In the genomic region with DNA sequence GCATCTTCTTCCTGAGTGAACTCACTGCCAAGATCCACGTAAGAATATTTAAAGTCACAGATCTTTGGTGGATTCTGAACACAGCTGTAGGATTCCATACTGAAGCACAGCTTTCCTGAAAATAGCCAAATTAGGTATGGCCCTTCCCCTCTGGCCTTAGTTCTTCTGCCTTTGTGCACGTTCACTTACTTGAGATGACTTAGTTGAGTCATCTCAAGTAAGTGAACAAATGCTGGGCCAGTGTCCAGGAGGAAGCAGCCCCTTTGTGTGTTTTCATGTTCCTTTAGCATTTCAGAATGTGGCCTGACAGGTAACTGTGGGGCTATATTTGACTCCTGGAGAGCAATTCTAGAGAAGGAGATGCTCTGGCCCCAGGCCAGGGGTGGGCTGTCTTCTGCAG, we compare ENCODE assay signal across 10 cellular contexts. TPM values are rescaled to one million over a fixed set of nuclear protein-coding genes. Genes with fewer than 3 reads are reported as not detected.
DNase-seq lines count a peak whose midpoint lies in the region; ATAC-seq and TF ChIP-seq lines count a peak whose summit lies in the region.
"Had no signal": no experiment of that assay in that cellular context is flagged by ENCODE, and none has a peak within 500 bp of the region (broad histone marks: within the 10 kb centered on the region; RNA-seq: fewer than 3 reads in every experiment).

No MANE protein-coding gene starts in this region.

- TF ChIP-seq POLR2A in uterus (IDR thresholded peaks at IDR 0.05) = no peak

- TF ChIP-seq CTCF in GM12865 (IDR thresholded peaks at IDR 0.05; ENCODE audit: insufficient read depth, low read depth, low read length, missing control alignments) = no peak
- TF ChIP-seq CTCF in uterus (IDR thresholded peaks at IDR 0.05) = no peak

- no peaks in the 10 kb centered on the region for H3K27me3 ChIP-seq in uterus

- DNase-seq in GM12865 (ENCODE audit: low read depth) (peak; percentile 48), fibroblast of the conjunctiva (ENCODE audit: low read depth) (peak; percentile 14), epidermal melanocyte (ENCODE audit: insufficient read length, low spot score) (no peak), uterus (no peak), HuH-7.5 (ENCODE audit: low spot score) (no peak), MV-4-11 (lab: John Stamatoyannopoulos, UW) (no peak)
- DNase-seq: anterior cingulate cortex, T-helper 1 cell had no signal

- intact Hi-C loops in uterus (cut with DNase I; ENCODE audit: low total_unique reads) = no loop called here

- H3K4me3 ChIP-seq in GM12865 (ENCODE audit: low read depth, low read length) = no peak overlapping the region
- no peak overlapping the region for H3K4me3 ChIP-seq in uterus

- no peak overlapping the region for H3K27ac ChIP-seq in uterus

- H3K36me3 ChIP-seq in uterus = no peaks in the 10 kb centered on the region

- ATAC-seq in GM21723 (IDR thresholded peaks at IDR 0.05; ENCODE audit: unreplicated experiment) (peak; percentile 84), HG03571 (IDR thresholded peaks at IDR 0.05; ENCODE audit: unreplicated experiment) (peak; percentile 65)

- H3K4me1 ChIP-seq in uterus = no peaks in the 10 kb centered on the region

- no peaks in the 10 kb centered on the region for H3K9me3 ChIP-seq in uterus

RNA-seq across cellular contexts. Expression of gene CCNY, which starts 51.5 kb away (rescaled TPM):
- total RNA-seq in uterus = 10 to 100 TPM; 28.2 to 79.2 (median 46.2) TPM

Comparison
In these comparisons a context has a peak if more than half of its experiments do, and no peak if none do; other contexts are left out.
1. DNase-seq: peak in GM12865 (single experiment) and fibroblast of the conjunctiva (single experiment); none in epidermal melanocyte (single experiment), uterus (0 of 2), HuH-7.5 (single experiment) and MV-4-11 (single experiment).